Comparison of ENCODE assay signal across 13 cellular contexts in the genomic region with DNA sequence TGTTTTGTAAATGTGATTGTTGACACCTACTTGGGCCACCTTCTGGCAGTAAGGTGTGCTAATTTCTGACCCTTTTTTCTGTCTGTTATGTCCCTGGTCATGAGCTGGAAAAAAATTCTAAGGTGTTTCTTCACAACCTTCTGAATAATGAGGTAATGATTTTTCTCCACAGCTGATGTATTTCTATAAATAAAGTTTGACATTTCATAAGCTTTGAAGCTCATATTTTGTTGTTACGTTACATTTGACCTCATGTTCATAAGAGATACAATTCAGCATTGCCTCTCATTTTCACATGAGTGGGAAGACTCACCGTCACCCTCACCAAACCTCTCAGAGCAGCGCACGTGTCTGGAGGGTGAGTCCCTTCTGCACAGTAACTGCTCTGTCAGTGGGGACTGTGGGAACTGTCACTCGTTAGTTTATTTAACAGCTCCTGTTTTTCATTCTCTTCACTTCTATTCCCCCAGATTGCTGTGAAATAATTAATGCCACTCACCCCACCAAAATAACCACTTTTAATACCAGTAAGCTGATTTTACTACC.
A peak's percentile ranks its signal among the peaks of the same experiment; 100 is the strongest.
DNase-seq lines count a peak whose midpoint lies in the region; ATAC-seq and TF ChIP-seq lines count a peak whose summit lies in the region.
"Had no signal": no experiment of that assay in that cellular context is flagged by ENCODE, and none has a peak within 500 bp of the region (broad histone marks: within the 10 kb centered on the region; RNA-seq: fewer than 3 reads in every experiment).

No MANE protein-coding gene starts in this region.

- peak in 2 of 7 experiments; percentile 16 to 43 for DNase-seq in CD8-positive, alpha-beta T cell
- peak; percentile 24 for DNase-seq in GM13976 (ENCODE audit: low spot score)
- DNase-seq in stimulated activated CD4-positive, alpha-beta T cell treated with anti-CD3 and anti-CD28 coated beads, Interleukin-15, amount 100 ng/mL, for 48 hours (ENCODE audit: low read depth in 2 of 2) = peak; percentile 34 to 44
- DNase-seq in NCI-H1417 treated with DMSO at 0.1 percent for 48 hours (lab: John Stamatoyannopoulos, UW) = no peak
- no peak for DNase-seq in HEK293T (ENCODE audit: extremely low spot score)
- DNase-seq: activated CD8-positive, alpha-beta memory T cell treated with anti-CD3 and anti-CD28 coated beads for 24 hours; effector CD8-positive, alpha-beta T cell; foreskin fibroblast; NCI-H2171 treated with DMSO at 0.1 percent for 48 hours; thyroid gland had no signal

- POLR2A ChIA-PET in CD8-positive, alpha-beta T cell (lab: Charles Lee) = interaction anchor here (0.5 to 1.2 kb wide), 4 partner anchors 9 to 141 kb away, joined by 3 read pairs; a partner anchor contains a TSS
- POLR2A ChIA-PET in HEK293T (lab: Yijun Ruan, JAX) = no interaction called here

- H3K4me3 Mint-ChIP-seq in CD8-positive, alpha-beta T cell = no peak overlapping the region
- H3K4me3 Mint-ChIP-seq in activated T-helper 17 cell treated with anti-CD3 and anti-CD28 coated beads, Interleukin-2, amount 50 U/mL, for 72 hours = peak overlapping the region; percentile 51

- H3K9me3 ChIP-seq in CD8-positive, alpha-beta T cell (ENCODE audit: low read length) = no peaks in the 10 kb centered on the region
- H3K9me3 ChIP-seq: thyroid gland had no signal

- H3K27ac ChIP-seq in CD8-positive, alpha-beta T cell (ENCODE audit: low read depth, low read length) = no peak overlapping the region
- H3K27ac ChIP-seq: parathyroid adenoma, thyroid gland had no signal

- H3K36me3 Mint-ChIP-seq in CD8-positive, alpha-beta T cell = peaks cover 41% of the 10 kb centered on the region
- peaks cover 8% of the 10 kb centered on the region for H3K36me3 Mint-ChIP-seq in activated T-helper 17 cell treated with anti-CD3 and anti-CD28 coated beads, Interleukin-2, amount 50 U/mL, for 72 hours (ENCODE audit: low read depth)

- no peak for TF ChIP-seq CTCF in CD8-positive, alpha-beta T cell (IDR thresholded peaks at IDR 0.05)
- no peak for TF ChIP-seq CTCF in GM13976 (IDR thresholded peaks at IDR 0.05; ENCODE audit: borderline replicate concordance, control extremely low read depth, extremely low read depth, insufficient read depth, missing control alignments)

- H3K27me3 Mint-ChIP-seq in CD8-positive, alpha-beta T cell (ENCODE audit: low read depth) = no peaks in the 10 kb centered on the region
- H3K27me3 Mint-ChIP-seq in activated T-helper 17 cell treated with anti-CD3 and anti-CD28 coated beads, Interleukin-2, amount 50 U/mL, for 72 hours = no peaks in the 10 kb centered on the region

- H3K4me1 Mint-ChIP-seq in CD8-positive, alpha-beta T cell (ENCODE audit: low read depth) = peaks cover 87% of the 10 kb centered on the region
- peaks cover 56% of the 10 kb centered on the region for H3K4me1 Mint-ChIP-seq in activated T-helper 17 cell treated with anti-CD3 and anti-CD28 coated beads, Interleukin-2, amount 50 U/mL, for 72 hours

- intact Hi-C loops in CD8-positive, alpha-beta T cell (cut with DNase I, micrococcal nuclease) = loop anchor here (2.0 to 10.0 kb wide), 3 partner anchors 141 to 761 kb away; a partner anchor contains a TSS

- H3K4me1 ChIP-seq in CD8-positive, alpha-beta T cell (ENCODE audit: insufficient read depth, low read length) = peaks cover 43% of the 10 kb centered on the region
- H3K4me1 ChIP-seq: parathyroid adenoma, thyroid gland had no signal

- ATAC-seq in CD8-positive, alpha-beta T cell = peak; percentile 46
- ATAC-seq in activated T-helper 17 cell treated with anti-CD3 and anti-CD28 coated beads, Interleukin-2, amount 50 U/mL, for 72 hours (replicated peaks) = peak; percentile 81
- ATAC-seq in GM21529 (IDR thresholded peaks at IDR 0.05; ENCODE audit: unreplicated experiment) = no peak

- peak overlapping the region; percentile 52 for H3K27ac Mint-ChIP-seq in CD8-positive, alpha-beta T cell
- no peak overlapping the region for H3K27ac Mint-ChIP-seq in activated T-helper 17 cell treated with anti-CD3 and anti-CD28 coated beads, Interleukin-2, amount 50 U/mL, for 72 hours

- CTCF ChIA-PET in CD8-positive, alpha-beta T cell (lab: Charles Lee) = interaction anchor here (1.1 to 2.0 kb wide), 2 partner anchors 141 to 184 kb away, joined by 3 to 6 read pairs; a partner anchor contains a TSS
- CTCF ChIA-PET in HEK293T (lab: Yijun Ruan, JAX) = no interaction called here

- H3K27me3 ChIP-seq in CD8-positive, alpha-beta T cell (ENCODE audit: insufficient read depth, low read length) = no peaks in the 10 kb centered on the region
- H3K27me3 ChIP-seq: thyroid gland had no signal

- no peak overlapping the region for H3K4me3 ChIP-seq in CD8-positive, alpha-beta T cell (ENCODE audit: low read depth, low read length)
- H3K4me3 ChIP-seq: thyroid gland had no signal

- H3K36me3 ChIP-seq in CD8-positive, alpha-beta T cell (ENCODE audit: insufficient read depth, low read length) = no peaks in the 10 kb centered on the region
- H3K36me3 ChIP-seq: thyroid gland had no signal

- in situ Hi-C loops in GM13976 (cut with MboI; ENCODE audit: low sequenced_read_pairs, unreplicated experiment) = no loop called here

- H3K9me3 Mint-ChIP-seq in CD8-positive, alpha-beta T cell = no peaks in the 10 kb centered on the region
- no peaks in the 10 kb centered on the region for H3K9me3 Mint-ChIP-seq in activated T-helper 17 cell treated with anti-CD3 and anti-CD28 coated beads, Interleukin-2, amount 50 U/mL, for 72 hours

TF ChIP-seq in HEK293T, 16 proteins besides CTCF, POLR2A, EP300 and RAD21:
- TF ChIP-seq NFRKB (IDR thresholded peaks at IDR 0.05) (no peak), SUZ12 (IDR thresholded peaks at IDR 0.05) (no peak), ELF4 (IDR thresholded peaks at IDR 0.05) (no peak), CTBP1 (IDR thresholded peaks at IDR 0.05; ENCODE audit: borderline replicate concordance) (no peak), LEF1 (IDR thresholded peaks at IDR 0.05; ENCODE audit: borderline replicate concordance) (no peak), TARDBP (IDR thresholded peaks at IDR 0.05) (no peak), FOXA1 (IDR thresholded peaks at IDR 0.05) (no peak), ZNF384 (IDR thresholded peaks at IDR 0.05) (no peak)

Comparison
In these comparisons a context has a peak if more than half of its experiments do, and no peak if none do; other contexts are left out.
1. DNase-seq: peak in GM13976 (single experiment) and stimulated activated CD4-positive, alpha-beta T cell treated with anti-CD3 and anti-CD28 coated beads, Interleukin-15, amount 100 ng/mL, for 48 hours (2 of 2); none in NCI-H1417 treated with DMSO at 0.1 percent for 48 hours (single experiment) and HEK293T (single experiment).